ENCODE assay signal across 12 cellular contexts in genomic region chr16:54466233-54466632, GRCh38.
DNase-seq lines count a peak whose midpoint lies in the region; ATAC-seq and TF ChIP-seq lines count a peak whose summit lies in the region.
"Had no signal": no experiment of that assay in that cellular context is flagged by ENCODE, and none has a peak within 500 bp of the region (broad histone marks: within the 10 kb centered on the region; RNA-seq: fewer than 3 reads in every experiment).

No MANE protein-coding gene starts in this region.

- ATAC-seq in heart left ventricle, result peak in 3 of 4 donors; percentile 39 to 65 (median 51)
- ATAC-seq in right cardiac atrium, result no peak

- no peak for TF ChIP-seq CTCF in heart left ventricle (IDR thresholded peaks at IDR 0.05)

- peaks cover 0 to 26% (median 9%) of the 10 kb centered on the region in 12 donors for H3K9me3 ChIP-seq in heart left ventricle
- no peaks in the 10 kb centered on the region for H3K9me3 ChIP-seq in right cardiac atrium (ENCODE audit: control insufficient read depth, low read length)

- TF ChIP-seq POLR2A in heart left ventricle (IDR thresholded peaks at IDR 0.05), result no peak

- WGBS in heart left ventricle, 4 donors, result 79 to 92% (median 90%) methylated on average over 3 of the region's 3 CpGs
- WGBS in right cardiac atrium, result 96% methylated on average over 3 of the region's 3 CpGs

- no peak overlapping the region for H3K27ac ChIP-seq in heart left ventricle
- H3K27ac ChIP-seq in right cardiac atrium (ENCODE audit: low read length), result no peak overlapping the region
- H3K27ac ChIP-seq: SJSA1 had no signal

- H3K4me1 ChIP-seq in heart left ventricle (no peaks in the 10 kb centered on the region), right cardiac atrium (ENCODE audit: control insufficient read depth, insufficient read depth, low read length) (no peaks in the 10 kb centered on the region)

- H3K27me3 ChIP-seq in heart left ventricle (no peaks in the 10 kb centered on the region), right cardiac atrium (ENCODE audit: control insufficient read depth, insufficient read depth) (no peaks in the 10 kb centered on the region)
- H3K27me3 ChIP-seq: SJSA1 had no signal

- no peaks in the 10 kb centered on the region for H3K36me3 ChIP-seq in heart left ventricle
- H3K36me3 ChIP-seq: SJSA1 had no signal

- DNase-seq in heart left ventricle (no peak), right cardiac atrium (no peak), NCI-H146 (lab: John Stamatoyannopoulos, UW) (peak; percentile 77), NCI-H510A treated with DMSO at 0.1 percent for 48 hours (lab: John Stamatoyannopoulos, UW) (peak; percentile 59), NCI-H524 treated with DMSO at 0.1 percent for 48 hours (lab: John Stamatoyannopoulos, UW) (no peak), dedifferentiated amniotic fluid mesenchymal stem cell (ENCODE audit: extremely low spot score) (no peak), Kasumi-1 (lab: John Stamatoyannopoulos, UW) (no peak)
- DNase-seq: CD4-positive, CD25-positive, alpha-beta regulatory T cell; EL; KBM-7; SW 1271 had no signal

- intact Hi-C loops in heart left ventricle (cut with DNase I) (no loop called here), right cardiac atrium (cut with DNase I) (no loop called here)

- H3K4me3 ChIP-seq in heart left ventricle, result no peak overlapping the region
- H3K4me3 ChIP-seq in right cardiac atrium (ENCODE audit: low read length), result no peak overlapping the region
- H3K4me3 ChIP-seq: SJSA1 had no signal

Comparison
In these comparisons a context has a peak if more than half of its experiments do, and no peak if none do; other contexts are left out.
1. ATAC-seq: peak in heart left ventricle (3 of 4); none in right cardiac atrium (0 of 2).
2. DNase-seq: peak in NCI-H146 (single experiment) and NCI-H510A treated with DMSO at 0.1 percent for 48 hours (single experiment); none in heart left ventricle (0 of 5), right cardiac atrium (0 of 3), NCI-H524 treated with DMSO at 0.1 percent for 48 hours (single experiment), dedifferentiated amniotic fluid mesenchymal stem cell (single experiment) and Kasumi-1 (0 of 2).